In genomic region chr22:20491346-20491745, GRCh38 we compare ENCODE assay signal across 1 cellular context.
TF ChIP-seq lines count a peak whose summit lies in the region.

No MANE protein-coding gene starts in this region.

TF ChIP-seq in IMR-90, 13 proteins besides CTCF, POLR2A, EP300 and RAD21:
- TF ChIP-seq, protein P1, sequence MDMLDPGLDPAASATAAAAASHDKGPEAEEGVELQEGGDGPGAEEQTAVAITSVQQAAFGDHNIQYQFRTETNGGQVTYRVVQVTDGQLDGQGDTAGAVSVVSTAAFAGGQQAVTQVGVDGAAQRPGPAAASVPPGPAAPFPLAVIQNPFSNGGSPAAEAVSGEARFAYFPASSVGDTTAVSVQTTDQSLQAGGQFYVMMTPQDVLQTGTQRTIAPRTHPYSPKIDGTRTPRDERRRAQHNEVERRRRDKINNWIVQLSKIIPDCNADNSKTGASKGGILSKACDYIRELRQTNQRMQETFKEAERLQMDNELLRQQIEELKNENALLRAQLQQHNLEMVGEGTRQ (IDR thresholded peaks at IDR 0.05; ENCODE audit: low read depth, low read length): no peak
- TF ChIP-seq CEBPB (IDR thresholded peaks at IDR 0.05; ENCODE audit: low read depth, low read length) (peak; percentile 65), RCOR1 (IDR thresholded peaks at IDR 0.05; ENCODE audit: insufficient replicate concordance, low read length) (no peak)
